ENCODE assay signal across 8 cellular contexts in genomic region chr7:141737836-141738591, GRCh38. TPM values are rescaled to one million over a fixed set of nuclear protein-coding genes. Genes with fewer than 3 reads are reported as not detected.
DNase-seq lines count a peak whose midpoint lies in the region; ATAC-seq and TF ChIP-seq lines count a peak whose summit lies in the region.

Gene SSBP1, plus strand, starts transcription at chr7:141738358. Its CDS starts 809 bp downstream, at chr7:141739167.

- DNase-seq in ACHN: peak; percentile 100
- DNase-seq in NCI-H2196 (lab: John Stamatoyannopoulos, UW; ENCODE audit: unreplicated experiment): peak; percentile 97
- DNase-seq in mammary epithelial cell: peak; percentile 94
- peak; percentile 91 for DNase-seq in iPS-NIHi11 (ENCODE audit: low spot score)
- peak; percentile 52 for DNase-seq in smooth muscle cell (lab: John Stamatoyannopoulos, UW; ENCODE audit: unreplicated experiment)

- dilution Hi-C loops in mammary epithelial cell (cut with HindIII; ENCODE audit: low sequenced_read_pairs): no loop called here

- H2AFZ ChIP-seq in mammary epithelial cell (ENCODE audit: low read depth, low read length) (peak within 1 kb of the TSS; percentile 96), smooth muscle cell (ENCODE audit: low read depth) (peak within 1 kb of the TSS; percentile 92)

- TF ChIP-seq CTCF in VCaP (conservative IDR thresholded peaks at IDR 0.05): peak; percentile 98
- TF ChIP-seq CTCF in mammary epithelial cell (conservative IDR thresholded peaks at IDR 0.05 in 1 of 2, IDR thresholded peaks at IDR 0.05 in 1 of 2; ENCODE audit: extremely low read depth in 1 of 2, insufficient read depth in 1 of 2, low read depth in 1 of 2, low read length in 2 of 2): peak; percentile 75 to 86
- TF ChIP-seq CTCF in smooth muscle cell (IDR thresholded peaks at IDR 0.05; ENCODE audit: borderline replicate concordance, insufficient read depth, poor library complexity, severe bottlenecking): peak; percentile 74

- CTCF ChIA-PET in mammary epithelial cell (lab: Charles Lee; ENCODE audit: low non-redundant PET): interaction anchor here (0.6 to 1.0 kb wide), 8 partner anchors 36 to 379 kb away, joined by 3 to 7 read pairs (median 4); partner anchors contain the start of gene DENND11

- peak within 1 kb of the TSS; percentile 95 to 98 (median 97) for H3K4me3 ChIP-seq in mammary epithelial cell (replicated peaks in 1 of 3; ENCODE audit: insufficient read depth in 1 of 3, low read depth in 2 of 3, low read length in 3 of 3)
- peak within 1 kb of the TSS; percentile 84 for H3K4me3 ChIP-seq in smooth muscle cell

- H3K79me2 ChIP-seq in mammary epithelial cell (ENCODE audit: insufficient read depth, low read length): peaks cover 43% of the 10 kb centered on the region
- H3K79me2 ChIP-seq in smooth muscle cell (ENCODE audit: low read depth): peaks cover 28% of the 10 kb centered on the region

- intact Hi-C loops in mammary epithelial cell (cut with micrococcal nuclease): loop anchor here (1.0 to 10.0 kb wide), 4 partner anchors 35 to 1043 kb away; partner anchors contain the start of genes DENND11, MRPS33 and NDUFB2

- H3K9me3 ChIP-seq in mammary epithelial cell (replicated peaks; ENCODE audit: insufficient read depth, low read length): no peaks in the 10 kb centered on the region
- H3K9me3 ChIP-seq in smooth muscle cell (replicated peaks; ENCODE audit: low read depth): no peaks in the 10 kb centered on the region

- no peaks in the 10 kb centered on the region for H3K27me3 ChIP-seq in mammary epithelial cell (ENCODE audit: insufficient read depth, low read length)
- H3K27me3 ChIP-seq in smooth muscle cell (ENCODE audit: low read depth): no peaks in the 10 kb centered on the region

- ATAC-seq in GM18867 (IDR thresholded peaks at IDR 0.05; ENCODE audit: unreplicated experiment): peak; percentile 91
- ATAC-seq in HG03108 (IDR thresholded peaks at IDR 0.05; ENCODE audit: unreplicated experiment): peak; percentile 92

- 1% methylated on average over 29 of the region's 46 CpGs for whole genome bisulfite sequencing in mammary epithelial cell (ENCODE audit: low coverage, missing lambda C conversion rate)
- WGBS in smooth muscle cell (ENCODE audit: low lambda C conversion rate): 3% methylated on average over 46 of the region's 46 CpGs

- H3K4me2 ChIP-seq in mammary epithelial cell (ENCODE audit: insufficient read depth, low read depth, low read length): peak within 1 kb of the TSS; percentile 90
- H3K4me2 ChIP-seq in smooth muscle cell: peak within 1 kb of the TSS; percentile 90

- no peaks in the 10 kb centered on the region for H3F3A ChIP-seq in smooth muscle cell (ENCODE audit: low read depth)

- H3K36me3 ChIP-seq in mammary epithelial cell (ENCODE audit: insufficient read depth, low read length) (peaks cover 21% of the 10 kb centered on the region), smooth muscle cell (ENCODE audit: low read depth) (no peaks in the 10 kb centered on the region)

- H3K9ac ChIP-seq in mammary epithelial cell (ENCODE audit: insufficient read depth, low read length): peak within 1 kb of the TSS; percentile 96
- H3K9ac ChIP-seq in smooth muscle cell (ENCODE audit: low read depth): peak within 1 kb of the TSS; percentile 79

- H3K27ac ChIP-seq in VCaP: peak within 1 kb of the TSS; percentile 89
- peak within 1 kb of the TSS; percentile 87 for H3K27ac ChIP-seq in mammary epithelial cell (ENCODE audit: insufficient read depth, low read depth, low read length)
- H3K27ac ChIP-seq in smooth muscle cell (ENCODE audit: low read depth): peak within 1 kb of the TSS; percentile 73

- H3K4me1 ChIP-seq in mammary epithelial cell (ENCODE audit: insufficient read depth, low read length) (peaks cover 11% of the 10 kb centered on the region), smooth muscle cell (ENCODE audit: low read depth) (peaks cover 11% of the 10 kb centered on the region)

- H4K20me1 ChIP-seq in mammary epithelial cell (ENCODE audit: insufficient read depth, low read length) (no peaks in the 10 kb centered on the region), smooth muscle cell (ENCODE audit: low read depth) (no peaks in the 10 kb centered on the region)

- in situ Hi-C loops in ACHN (cut with HindIII; ENCODE audit: low pct_ligation_motif_present, low pct_unique_long_range_greater_than_20kb, low sequenced_read_pairs) (no loop called here), mammary epithelial cell (cut with MboI; ENCODE audit: low sequenced_read_pairs in 2 of 2) (no loop called here)

- BruUV-seq in mammary epithelial cell (replicated peaks; lab: Mats Ljungman, UMichigan): no TSS peak

RNA-seq across cellular contexts. Expression of gene SSBP1, which starts in this region (rescaled TPM):
- total RNA-seq in mammary epithelial cell: 100 to 1,000 TPM in 1 of 2 donors, 10 to 100 TPM in 1; 81.0 to 163 TPM
- 149 TPM for polyA plus RNA-seq in mammary epithelial cell
- polyA minus RNA-seq in mammary epithelial cell: 145 TPM
- total RNA-seq in smooth muscle cell: 178 and 255 TPM in 2 replicates
- 202 and 225 TPM in 2 replicates for polyA plus RNA-seq in smooth muscle cell

Comparison
In these comparisons a context has a peak if more than half of its experiments do, and no peak if none do; other contexts are left out.
1. Peak in every context shown above with its lines: DNase-seq, ATAC-seq, H3K4me3 ChIP-seq and H3K27ac ChIP-seq.